2 cellular contexts compared by ENCODE assay signal in genomic region chr19:4033028-4033956, GRCh38.
TF ChIP-seq lines count a peak whose summit lies in the region.

No MANE protein-coding gene starts in this region.

TF ChIP-seq in HepG2, 621 proteins besides CTCF, POLR2A, EP300 and RAD21:
- TF ChIP-seq AGO2 (optimal IDR thresholded peaks at IDR 0.05; ENCODE audit: low read depth, low read length) = peak; percentile 22
- no peak for TF ChIP-seq GATA4 (IDR thresholded peaks at IDR 0.05; ENCODE audit: borderline replicate concordance, low read depth)
- no peak for TF ChIP-seq ZNF580 (CRISPR knock-in tag; IDR thresholded peaks at IDR 0.05; ENCODE audit: borderline replicate concordance, low read depth)
- 0 out of 2 replicates have a peak, but pooled peaks have one; percentile 20 for TF ChIP-seq RBFOX2 (IDR thresholded peaks at IDR 0.05; ENCODE audit: low read depth, low read length)
- no peak for TF ChIP-seq ZNF841 (CRISPR knock-in tag; IDR thresholded peaks at IDR 0.05; ENCODE audit: borderline replicate concordance)

TF ChIP-seq in endothelial cell of umbilical vein, 7 proteins besides CTCF, POLR2A, EP300 and RAD21:
- TF ChIP-seq MAX (IDR thresholded peaks at IDR 0.05; ENCODE audit: insufficient read depth, insufficient read length) = no peak
- TF ChIP-seq EZH2 (IDR thresholded peaks at IDR 0.05; ENCODE audit: borderline replicate concordance, low read depth, low read length, severe bottlenecking) = no peak
- TF ChIP-seq POLR2AphosphoS5 (IDR thresholded peaks at IDR 0.05; ENCODE audit: insufficient read depth, low read depth, low read length) = peak; percentile 13
